ENCODE assay signal across 17 cellular contexts in genomic region chr2:54529935-54530334, GRCh38.
DNase-seq lines count a peak whose midpoint lies in the region; ATAC-seq, FAIRE-seq and TF ChIP-seq lines count a peak whose summit lies in the region.
"Had no signal": no experiment of that assay in that cellular context is flagged by ENCODE, and none has a peak within 500 bp of the region (broad histone marks: within the 10 kb centered on the region; RNA-seq: fewer than 3 reads in every experiment).

No MANE protein-coding gene starts in this region.

- 32% methylated on average over 2 of the region's 2 CpGs for WGBS in K562 (ENCODE audit: insufficient coverage, low coverage, missing lambda C conversion rate)

- intact Hi-C loops in K562 (cut with micrococcal nuclease) (no loop called here), natural killer cell (cut with micrococcal nuclease) (no loop called here)

- in situ Hi-C loops in K562 (cut with MboI): loop anchor here (10.0 kb wide), 2 partner anchors 115 to 315 kb away; no protein-coding TSS in a partner anchor

- no peaks in the 10 kb centered on the region for H3K9me3 ChIP-seq in K562 (replicated peaks; ENCODE audit: control insufficient read depth, insufficient read depth, low read depth, low read length)
- H3K9me3 ChIP-seq: Caco-2, heart right ventricle, lower lobe of right lung, sigmoid colon had no signal

- no peak overlapping the region for H3K4me2 ChIP-seq in K562 (ENCODE audit: insufficient read depth, low read length)

- TF ChIP-seq EP300 in K562 (IDR thresholded peaks at IDR 0.05; ENCODE audit: low read length): no peak

- no peaks in the 10 kb centered on the region for H3K4me1 Mint-ChIP-seq in natural killer cell

- no peak overlapping the region for H3K27ac Mint-ChIP-seq in natural killer cell

- H3K27me3 Mint-ChIP-seq in natural killer cell (ENCODE audit: low read depth in 2 of 2): peaks cover 0 to 2% of the 10 kb centered on the region in 2 donors

- TF ChIP-seq CTCF in K562 (IDR thresholded peaks at IDR 0.05 in 2 of 3, conservative IDR thresholded peaks at IDR 0.05 in 1 of 3; ENCODE audit: insufficient read depth in 2 of 3, low read depth in 1 of 3, low read length in 3 of 3): no peak
- no peak for TF ChIP-seq CTCF in natural killer cell (IDR thresholded peaks at IDR 0.05)

- no peaks in the 10 kb centered on the region for H3K79me2 ChIP-seq in K562 (ENCODE audit: control insufficient read depth, insufficient read depth, low read length)

- H4K20me1 ChIP-seq in K562 (replicated peaks; ENCODE audit: control insufficient read depth, insufficient read depth, low read length): no peaks in the 10 kb centered on the region

- H3K4me3 ChIP-seq in K562: no peak overlapping the region
- H3K4me3 ChIP-seq: heart right ventricle, lower lobe of right lung, sigmoid colon had no signal

- peaks cover 0 to under 1% of the 10 kb centered on the region in 2 experiments; a peak in 1 of 5 replicates for H3K4me1 ChIP-seq in K562 (replicated peaks in 1 of 2; ENCODE audit: control insufficient read depth in 2 of 2, insufficient read depth in 2 of 2, low read length in 2 of 2)

- no peak overlapping the region for H3K27ac ChIP-seq in K562 (ENCODE audit: extremely low read depth, low read depth, low read length)
- H3K27ac ChIP-seq: lower lobe of right lung, sigmoid colon had no signal

- CTCF ChIA-PET in K562 (lab: Yijun Ruan, JAX; ENCODE audit: low intra/inter-chr PET ratio): no interaction called here

- TF ChIP-seq POLR2A in K562 (conservative IDR thresholded peaks at IDR 0.05): no peak

- no peak for TF ChIP-seq RAD21 in K562 (CRISPR knock-in tag; conservative IDR thresholded peaks at IDR 0.05 in 1 of 2, IDR thresholded peaks at IDR 0.05 in 1 of 2)

- H3K36me3 ChIP-seq in K562 (ENCODE audit: control insufficient read depth, insufficient read depth, low read length): no peaks in the 10 kb centered on the region

- ATAC-seq in GM18498 (IDR thresholded peaks at IDR 0.05; ENCODE audit: unreplicated experiment): peak; percentile 62
- ATAC-seq in GM19351 (IDR thresholded peaks at IDR 0.05; ENCODE audit: unreplicated experiment): peak; percentile 53
- peak; percentile 55 for ATAC-seq in HG03135 (IDR thresholded peaks at IDR 0.05; ENCODE audit: unreplicated experiment)
- no peak for ATAC-seq in K562
- ATAC-seq in natural killer cell: no peak
- ATAC-seq: heart right ventricle, lower lobe of right lung had no signal

- H3K9ac ChIP-seq in K562 (ENCODE audit: insufficient read depth in 1 of 2, low read depth in 2 of 2, low read length in 2 of 2): no peak overlapping the region

- H3K9me1 ChIP-seq in K562 (ENCODE audit: control insufficient read depth, insufficient read depth, low read length): no peaks in the 10 kb centered on the region

- H2AFZ ChIP-seq in K562 (ENCODE audit: low read depth, low read length): no peak overlapping the region

- no TSS peak for BruUV-seq in K562 (replicated peaks; lab: Mats Ljungman, UMichigan)

- POLR2A ChIA-PET in K562 (lab: Yijun Ruan, JAX): interaction anchor here (1.5 kb wide), 1 partner anchor 25 kb away, joined by 6 read pairs; no protein-coding TSS in a partner anchor

- H3K9me3 Mint-ChIP-seq in natural killer cell: no peaks in the 10 kb centered on the region

- H3K4me3 Mint-ChIP-seq in natural killer cell: no peak overlapping the region

- no peaks in the 10 kb centered on the region for H3K36me3 Mint-ChIP-seq in natural killer cell

- DNase-seq in K562 (ENCODE audit: extremely low read depth in 1 of 4, low spot score in 3 of 4): no peak
- DNase-seq in natural killer cell: no peak
- DNase-seq in NCI-H1436 treated with DMSO at 0.1 percent for 48 hours (lab: John Stamatoyannopoulos, UW): no peak
- DNase-seq in stimulated activated naive CD4-positive, alpha-beta T cell (lab: John Stamatoyannopoulos, UW): no peak
- DNase-seq: activated naive CD4-positive, alpha-beta T cell treated with anti-CD3 and anti-CD28 coated beads, Interleukin-2, amount 50 U/mL, for 16 hours; AML-193; Caco-2; heart right ventricle; lower lobe of right lung; NCI-H187 treated with DMSO at 0.1 percent for 48 hours; sigmoid colon; stimulated activated CD4-positive, alpha-beta T cell treated with anti-CD3 and anti-CD28 coated beads, Interleukin-1b, Interleukin-23, amount 100 ng/mL, for 48 hours had no signal

- no peak for FAIRE-seq in K562 (lab: Jason Lieb, UNC)
- FAIRE-seq: astrocyte, H54 had no signal

- H3K27me3 ChIP-seq in K562 (ENCODE audit: control insufficient read depth in 2 of 2, insufficient read depth in 2 of 2, low read length in 2 of 2): peaks cover 0 to 17% of the 10 kb centered on the region in 2 experiments; a peak in 2 of 5 replicates
- H3K27me3 ChIP-seq: heart right ventricle, sigmoid colon had no signal

TF ChIP-seq in K562, 482 proteins besides CTCF, POLR2A, EP300 and RAD21:
- TF ChIP-seq ZNF316 (IDR thresholded peaks at IDR 0.05): 0 out of 2 replicates have a peak, but pooled peaks have one; percentile 26
- no peak for TF ChIP-seq CEBPB (tag; IDR thresholded peaks at IDR 0.05)

Comparison
In these comparisons a context has a peak if more than half of its experiments do, and no peak if none do; other contexts are left out.
1. ATAC-seq: peak in GM18498 (single experiment), GM19351 (single experiment) and HG03135 (single experiment); none in K562 (single experiment) and natural killer cell (0 of 3).